ENCODE assay signal across 8 cellular contexts in the genomic region with DNA sequence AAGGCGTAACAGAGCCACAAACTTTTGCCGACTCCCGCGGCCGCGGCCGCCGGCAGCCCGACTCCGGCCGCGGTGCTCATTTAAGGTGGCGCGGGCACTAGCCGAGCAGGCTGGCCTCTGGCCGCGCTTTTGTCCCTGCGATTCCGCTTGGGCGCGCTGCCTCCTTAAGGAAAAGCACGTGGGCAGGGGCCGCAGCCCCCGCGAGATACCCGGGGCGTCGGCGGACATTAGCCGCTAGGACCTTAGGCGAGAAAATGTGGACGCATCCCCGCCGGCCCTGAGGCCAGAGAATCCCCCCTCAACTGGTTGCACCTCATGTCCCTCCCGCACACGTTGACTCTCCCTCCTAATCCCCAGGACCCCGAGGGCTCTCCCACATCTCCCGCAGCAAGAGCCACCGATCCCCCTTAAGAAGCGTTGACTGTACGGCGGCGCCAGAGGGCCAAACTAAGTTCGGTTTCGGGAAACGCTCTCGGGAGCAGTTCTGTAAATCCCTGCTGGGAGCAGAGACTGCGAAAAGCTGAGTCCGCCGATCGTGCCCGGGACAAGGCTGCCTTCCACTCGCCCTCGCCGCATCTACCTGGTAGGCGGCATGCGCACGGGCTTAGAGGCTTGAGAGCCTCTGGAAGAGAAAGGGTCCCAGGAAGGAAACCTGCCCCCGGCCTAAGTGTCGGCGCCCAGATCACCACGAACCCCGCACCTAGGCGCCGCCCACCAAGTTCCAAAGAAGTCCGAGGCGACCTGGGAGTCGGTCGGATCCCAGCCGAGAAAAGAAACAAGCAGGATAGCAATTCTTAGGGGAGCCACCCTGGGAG. TPM values are rescaled to one million over a fixed set of nuclear protein-coding genes. Genes with fewer than 3 reads are reported as not detected.
DNase-seq lines count a peak whose midpoint lies in the region; ATAC-seq and TF ChIP-seq lines count a peak whose summit lies in the region.

No MANE protein-coding gene starts in this region.

- peaks cover 4% of the 10 kb centered on the region for H3K9me3 Mint-ChIP-seq in CD8-positive, alpha-beta T cell
- H3K9me3 Mint-ChIP-seq in activated naive CD4-positive, alpha-beta T cell treated with anti-CD3 and anti-CD28 coated beads, Interleukin-2, amount 10 ng/mL, durations not matched to agents 7 days and 5 days: no peaks in the 10 kb centered on the region
- H3K9me3 Mint-ChIP-seq in nephron progenitor cell: no peaks in the 10 kb centered on the region

- no peak overlapping the region for H3K27ac ChIP-seq in CD8-positive, alpha-beta T cell (ENCODE audit: low read depth, low read length)
- H3K27ac ChIP-seq in KMS-11: peak overlapping the region; percentile 59
- H3K27ac ChIP-seq in RWPE1: peak overlapping the region; percentile 97
- H3K27ac ChIP-seq in thoracic aorta: peak overlapping the region; percentile 70 to 77

- H2AFZ ChIP-seq in KMS-11 (ENCODE audit: low read depth): peak overlapping the region; percentile 97

- H3K36me3 Mint-ChIP-seq in CD8-positive, alpha-beta T cell: peaks cover 3% of the 10 kb centered on the region
- peaks cover 15% of the 10 kb centered on the region for H3K36me3 Mint-ChIP-seq in activated naive CD4-positive, alpha-beta T cell treated with anti-CD3 and anti-CD28 coated beads, Interleukin-2, amount 10 ng/mL, durations not matched to agents 7 days and 5 days
- H3K36me3 Mint-ChIP-seq in nephron progenitor cell (ENCODE audit: low read depth): no peaks in the 10 kb centered on the region

- peak overlapping the region; percentile 97 for H3K4me3 ChIP-seq in CD8-positive, alpha-beta T cell (ENCODE audit: low read depth, low read length)
- H3K4me3 ChIP-seq in KMS-11 (IDR thresholded peaks at IDR 0.05; ENCODE audit: insufficient read depth, low read depth, low read length) (peak overlapping the region; percentile 76), thoracic aorta (peak overlapping the region; percentile 85)

- CTCF ChIA-PET in CD8-positive, alpha-beta T cell (lab: Charles Lee): no interaction called here
- CTCF ChIA-PET in RWPE1 (lab: Yijun Ruan, JAX): no interaction called here
- CTCF ChIA-PET in activated naive CD4-positive, alpha-beta T cell treated with anti-CD3 and anti-CD28 coated beads, Interleukin-2, amount 10 ng/mL, durations not matched to agents 7 days and 5 days (lab: Charles Lee): interaction anchor here (1.4 kb wide), 1 partner anchor 11 kb away, joined by 7 read pairs; no protein-coding TSS in a partner anchor

- H3K9me3 ChIP-seq in CD8-positive, alpha-beta T cell (ENCODE audit: low read length): no peaks in the 10 kb centered on the region
- no peaks in the 10 kb centered on the region for H3K9me3 ChIP-seq in thoracic aorta

- H3K79me2 ChIP-seq in KMS-11 (ENCODE audit: insufficient read depth, low read depth): no peaks in the 10 kb centered on the region

- H4K20me1 ChIP-seq in KMS-11 (ENCODE audit: insufficient read depth): no peaks in the 10 kb centered on the region

- H3K4me3 Mint-ChIP-seq in CD8-positive, alpha-beta T cell: peak overlapping the region; percentile 94
- peak overlapping the region; percentile 95 for H3K4me3 Mint-ChIP-seq in activated naive CD4-positive, alpha-beta T cell treated with anti-CD3 and anti-CD28 coated beads, Interleukin-2, amount 10 ng/mL, durations not matched to agents 7 days and 5 days
- peak overlapping the region; percentile 91 for H3K4me3 Mint-ChIP-seq in nephron progenitor cell

- H3K27me3 ChIP-seq in CD8-positive, alpha-beta T cell (ENCODE audit: insufficient read depth, low read length): peaks cover 63% of the 10 kb centered on the region
- H3K27me3 ChIP-seq in KMS-11 (ENCODE audit: insufficient read depth, low read depth) (peaks cover 22% of the 10 kb centered on the region), thoracic aorta (replicated peaks; ENCODE audit: insufficient read depth) (peaks cover 32% of the 10 kb centered on the region)

- no peaks in the 10 kb centered on the region for H3K36me3 ChIP-seq in CD8-positive, alpha-beta T cell (ENCODE audit: insufficient read depth, low read length)
- H3K36me3 ChIP-seq in KMS-11 (ENCODE audit: insufficient read depth) (no peaks in the 10 kb centered on the region), thoracic aorta (no peaks in the 10 kb centered on the region)

- DNase-seq in CD8-positive, alpha-beta T cell: peak in 6 of 7 experiments; percentile 31 to 71 (median 58)
- DNase-seq in RWPE1 (ENCODE audit: low spot score) (peak; percentile 79), foreskin melanocyte (peak; percentile 85), nephron progenitor cell (peak; percentile 89), thoracic aorta (ENCODE audit: low spot score) (no peak)
- peak; percentile 69 for DNase-seq in activated naive CD4-positive, alpha-beta T cell treated with anti-CD3 and anti-CD28 coated beads, Interleukin-2, amount 10 ng/mL, durations not matched to agents 7 days and 5 days

- peaks cover 45% of the 10 kb centered on the region for H3K4me1 ChIP-seq in CD8-positive, alpha-beta T cell (ENCODE audit: insufficient read depth, low read length)
- H3K4me1 ChIP-seq in KMS-11 (ENCODE audit: low read depth, poor library complexity, severe bottlenecking) (peaks cover 18% of the 10 kb centered on the region), thoracic aorta (ENCODE audit: control insufficient read depth in 1 of 2, low read depth in 2 of 2) (peaks cover 26 to 59% of the 10 kb centered on the region in 2 donors)

- peak; percentile 18 for ATAC-seq in CD8-positive, alpha-beta T cell
- ATAC-seq in GM21423 (IDR thresholded peaks at IDR 0.05; ENCODE audit: unreplicated experiment): peak; percentile 35
- ATAC-seq in thoracic aorta (ENCODE audit: insufficient number of reproducible peaks, low FRiP score, low read depth): peak; percentile 78

- peaks cover 50% of the 10 kb centered on the region for H3K27me3 Mint-ChIP-seq in CD8-positive, alpha-beta T cell (ENCODE audit: low read depth)
- H3K27me3 Mint-ChIP-seq in activated naive CD4-positive, alpha-beta T cell treated with anti-CD3 and anti-CD28 coated beads, Interleukin-2, amount 10 ng/mL, durations not matched to agents 7 days and 5 days: peaks cover 95% of the 10 kb centered on the region
- H3K27me3 Mint-ChIP-seq in nephron progenitor cell (ENCODE audit: low read depth, poor library complexity): peaks cover 45% of the 10 kb centered on the region

- peak overlapping the region; percentile 71 for H3K9ac ChIP-seq in KMS-11

- H3K4me2 ChIP-seq in KMS-11: peak overlapping the region; percentile 92

- peaks cover 37% of the 10 kb centered on the region for H3K4me1 Mint-ChIP-seq in CD8-positive, alpha-beta T cell (ENCODE audit: low read depth)
- peaks cover 36% of the 10 kb centered on the region for H3K4me1 Mint-ChIP-seq in activated naive CD4-positive, alpha-beta T cell treated with anti-CD3 and anti-CD28 coated beads, Interleukin-2, amount 10 ng/mL, durations not matched to agents 7 days and 5 days
- H3K4me1 Mint-ChIP-seq in nephron progenitor cell: peaks cover 45% of the 10 kb centered on the region

- POLR2A ChIA-PET in CD8-positive, alpha-beta T cell (lab: Charles Lee): interaction anchor here (0.6 kb wide), 1 partner anchor 9 kb away, joined by 3 read pairs; no protein-coding TSS in a partner anchor
- POLR2A ChIA-PET in RWPE1 (lab: Yijun Ruan, JAX; ENCODE audit: low non-redundant PET): interaction anchor here (0.8 kb wide), 1 partner anchor 214 kb away, joined by 3 read pairs; no protein-coding TSS in a partner anchor

- H3K27ac Mint-ChIP-seq in CD8-positive, alpha-beta T cell: no peak overlapping the region
- peak overlapping the region; percentile 81 for H3K27ac Mint-ChIP-seq in activated naive CD4-positive, alpha-beta T cell treated with anti-CD3 and anti-CD28 coated beads, Interleukin-2, amount 10 ng/mL, durations not matched to agents 7 days and 5 days
- H3K27ac Mint-ChIP-seq in nephron progenitor cell: peak overlapping the region; percentile 96

- TF ChIP-seq CTCF in CD8-positive, alpha-beta T cell (IDR thresholded peaks at IDR 0.05): no peak
- no peak for TF ChIP-seq CTCF in KMS-11 (conservative IDR thresholded peaks at IDR 0.05; ENCODE audit: low read depth, low read length)
- 0 out of 2 replicates have a peak, but pooled peaks have one; percentile 1 for TF ChIP-seq CTCF in RWPE1 (conservative IDR thresholded peaks at IDR 0.05; ENCODE audit: low read depth)
- TF ChIP-seq CTCF in nephron progenitor cell (IDR thresholded peaks at IDR 0.05): no peak
- no peak for TF ChIP-seq CTCF in thoracic aorta (IDR thresholded peaks at IDR 0.05)

- intact Hi-C loops in CD8-positive, alpha-beta T cell (cut with DNase I, micrococcal nuclease): no loop called here

RNA-seq across cellular contexts. Expression of a gene that starts 1.8 kb away (rescaled TPM):
- total RNA-seq in CD8-positive, alpha-beta T cell: not detected
- 1 to 10 TPM; 4.5 to 5.5 TPM for total RNA-seq in thoracic aorta

Comparison
In these comparisons a context has a peak if more than half of its experiments do, and no peak if none do; other contexts are left out.
1. ATAC-seq: peak in every context shown above with its lines; median percentile 78 in thoracic aorta; 35 in GM21423; 18 in CD8-positive, alpha-beta T cell.
2. RNA of a gene that starts 1.8 kb away (total RNA-seq): 4.5 to 5.5 TPM in thoracic aorta; not detected in CD8-positive, alpha-beta T cell; every median in the first group is over 4 times any median in the second.
3. Peak in every context shown above with its lines, with median percentiles within 50 percentile points of each other: H3K4me3 ChIP-seq and H3K4me3 Mint-ChIP-seq.